Comparison of ENCODE assay signal across 8 cellular contexts in genomic region chr11:62671604-62672528, GRCh38. TPM values are rescaled to one million over a fixed set of nuclear protein-coding genes. Genes with fewer than 3 reads are reported as not detected.
DNase-seq lines count a peak whose midpoint lies in the region; ATAC-seq and TF ChIP-seq lines count a peak whose summit lies in the region.

Gene LBHD1, minus strand, starts transcription at chr11:62672267. Its CDS starts 2,236 bp downstream, at chr11:62670031.
A gene with protein sequence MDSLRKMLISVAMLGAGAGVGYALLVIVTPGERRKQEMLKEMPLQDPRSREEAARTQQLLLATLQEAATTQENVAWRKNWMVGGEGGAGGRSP (plus strand): TSS chr11:62671673. CDS start chr11:62671746, 73 bp downstream.

- no peaks in the 10 kb centered on the region for H3K27me3 Mint-ChIP-seq in activated CD4-positive, alpha-beta memory T cell treated with anti-CD3 and anti-CD28 coated beads for 36 hours

- CTCF ChIA-PET in activated CD4-positive, alpha-beta memory T cell treated with anti-CD3 and anti-CD28 coated beads for 36 hours (lab: Charles Lee), result interaction anchor here (0.5 to 2.4 kb wide), 9 partner anchors 15 to 114 kb away, joined by 3 to 13 read pairs (median 5); partner anchors contain the start of genes B3GAT3, HNRNPUL2 and TUT1

- H3K27me3 ChIP-seq in duodenal mucosa (ENCODE audit: control insufficient read depth in 1 of 2, insufficient read depth in 2 of 2, low read length in 2 of 2) (no peaks in the 10 kb centered on the region), lung (ENCODE audit: control insufficient read depth, insufficient read depth) (no peaks in the 10 kb centered on the region)

- peak within 1 kb of the TSS; percentile 80 for H3K27ac ChIP-seq in duodenal mucosa (ENCODE audit: low read depth, low read length)
- peak within 1 kb of the TSS; percentile 76 to 89 for H3K27ac ChIP-seq in lung (ENCODE audit: low read depth in 1 of 2, low read length in 1 of 2)

- H3K9me3 ChIP-seq in duodenal mucosa (ENCODE audit: control insufficient read depth in 1 of 2, low read length in 2 of 2) (no peaks in the 10 kb centered on the region), lung (ENCODE audit: control insufficient read depth in 2 of 2, insufficient read depth in 1 of 2, low read length in 1 of 2) (no peaks in the 10 kb centered on the region)

- no peaks in the 10 kb centered on the region for H3K9me3 Mint-ChIP-seq in activated CD4-positive, alpha-beta memory T cell treated with anti-CD3 and anti-CD28 coated beads for 36 hours

- H3K36me3 Mint-ChIP-seq in activated CD4-positive, alpha-beta memory T cell treated with anti-CD3 and anti-CD28 coated beads for 36 hours, result peaks cover 39% of the 10 kb centered on the region

- H3K36me3 ChIP-seq in duodenal mucosa (ENCODE audit: control insufficient read depth in 1 of 2, insufficient read depth in 2 of 2, low read length in 2 of 2) (peaks cover 7 to 13% of the 10 kb centered on the region in 2 donors), lung (ENCODE audit: control insufficient read depth in 2 of 2, insufficient read depth in 2 of 2, low read length in 2 of 2) (peaks cover 0 to 16% of the 10 kb centered on the region in 2 donors)

- peak within 1 kb of the TSS; percentile 94 for H3K4me3 Mint-ChIP-seq in activated CD4-positive, alpha-beta memory T cell treated with anti-CD3 and anti-CD28 coated beads for 36 hours

- TF ChIP-seq CTCF in AG10803 (conservative IDR thresholded peaks at IDR 0.05; ENCODE audit: low read length), result no peak
- TF ChIP-seq CTCF in lung (IDR thresholded peaks at IDR 0.05; ENCODE audit: control extremely low read depth, extremely low read depth), result no peak

- 0 to 1% methylated on average over 65 to 66 of the region's 66 CpGs for WGBS in lung, 2 donors

- ATAC-seq in GM19043 (IDR thresholded peaks at IDR 0.05; ENCODE audit: low read depth, unreplicated experiment) (peak; percentile 67), HG03520 (IDR thresholded peaks at IDR 0.05; ENCODE audit: unreplicated experiment) (peak; percentile 56), lung (ENCODE audit: insufficient read depth, low FRiP score) (peak; percentile 83)

- H3K4me1 Mint-ChIP-seq in activated CD4-positive, alpha-beta memory T cell treated with anti-CD3 and anti-CD28 coated beads for 36 hours (ENCODE audit: low read depth), result peaks cover 55% of the 10 kb centered on the region

- POLR2A ChIA-PET in activated CD4-positive, alpha-beta memory T cell treated with anti-CD3 and anti-CD28 coated beads for 36 hours (lab: Charles Lee), result interaction anchor here (0.5 to 4.5 kb wide), 31 partner anchors 9 to 209 kb away, joined by 3 to 43 read pairs (median 7); partner anchors contain the start of genes B3GAT3, BSCL2, EEF1G and GANAB

- intact Hi-C loops in activated CD4-positive, alpha-beta memory T cell treated with anti-CD3 and anti-CD28 coated beads for 36 hours (cut with micrococcal nuclease), result loop anchor here (1.0 to 10.0 kb wide), 4 partner anchors 7 to 247 kb away; partner anchors contain the start of genes HNRNPUL2, INTS5 and UBXN1

- H3K4me1 ChIP-seq in duodenal mucosa (ENCODE audit: control insufficient read depth in 1 of 2, insufficient read depth in 2 of 2, low read length in 2 of 2) (peaks cover 42 to 52% of the 10 kb centered on the region in 2 donors), lung (ENCODE audit: control insufficient read depth in 2 of 2, insufficient read depth in 2 of 2, low read length in 2 of 2) (peaks cover 10 to 16% of the 10 kb centered on the region in 2 donors)

- peak within 1 kb of the TSS; percentile 88 for H3K4me3 ChIP-seq in AG10803 (ENCODE audit: low read length)
- H3K4me3 ChIP-seq in duodenal mucosa (ENCODE audit: low read depth in 1 of 2, low read length in 2 of 2), result peak within 1 kb of the TSS; percentile 84 to 99
- H3K4me3 ChIP-seq in lung, result peak within 1 kb of the TSS; percentile 65

- peak within 1 kb of the TSS; percentile 98 for H3K27ac Mint-ChIP-seq in activated CD4-positive, alpha-beta memory T cell treated with anti-CD3 and anti-CD28 coated beads for 36 hours

- DNase-seq in AG10803 (ENCODE audit: low read depth) (peak; percentile 89), NCI-H774 (lab: John Stamatoyannopoulos, UW) (peak; percentile 87), lung (ENCODE audit: low spot score) (peak; percentile 73)
- peak; percentile 93 for DNase-seq in activated CD4-positive, alpha-beta memory T cell treated with anti-CD3 and anti-CD28 coated beads for 36 hours
- DNase-seq in stimulated activated CD4-positive, alpha-beta T cell treated with anti-CD3 and anti-CD28 coated beads, TNF-alpha, amount 100 ng/mL, for 48 hours (ENCODE audit: low read depth in 3 of 3), result peak; percentile 76 to 87 (median 79)

- H3K9ac ChIP-seq in duodenal mucosa (ENCODE audit: low read depth in 1 of 2, low read length in 2 of 2), result peak within 1 kb of the TSS; percentile 92 to 96

RNA-seq across cellular contexts. Expression of gene LBHD1, which starts in this region (rescaled TPM):
- 10 to 100 TPM; 10.8 to 14.1 TPM for total RNA-seq in activated CD4-positive, alpha-beta memory T cell treated with anti-CD3 and anti-CD28 coated beads for 36 hours
- 1 to 10 TPM; 4.4 to 8.9 TPM for total RNA-seq in lung
- polyA plus RNA-seq in lung, result 1 to 10 TPM; 4.4 to 5.7 TPM

RNA-seq across cellular contexts. Expression of the second gene that starts in this region (rescaled TPM):
- 1 to 10 TPM; 6.0 to 6.2 TPM for total RNA-seq in activated CD4-positive, alpha-beta memory T cell treated with anti-CD3 and anti-CD28 coated beads for 36 hours
- 10 to 100 TPM in 1 of 2 donors, 1 to 10 TPM in 1; 8.6 to 10.4 TPM for total RNA-seq in lung
- 10 to 100 TPM in 1 of 2 donors, 1 to 10 TPM in 1; 8.7 to 20.1 TPM for polyA plus RNA-seq in lung

Comparison
In these comparisons a context has a peak if more than half of its experiments do, and no peak if none do; other contexts are left out.
1. Peak in every context shown above with its lines: DNase-seq, ATAC-seq, H3K4me3 ChIP-seq and H3K27ac ChIP-seq.